In the genomic region with DNA sequence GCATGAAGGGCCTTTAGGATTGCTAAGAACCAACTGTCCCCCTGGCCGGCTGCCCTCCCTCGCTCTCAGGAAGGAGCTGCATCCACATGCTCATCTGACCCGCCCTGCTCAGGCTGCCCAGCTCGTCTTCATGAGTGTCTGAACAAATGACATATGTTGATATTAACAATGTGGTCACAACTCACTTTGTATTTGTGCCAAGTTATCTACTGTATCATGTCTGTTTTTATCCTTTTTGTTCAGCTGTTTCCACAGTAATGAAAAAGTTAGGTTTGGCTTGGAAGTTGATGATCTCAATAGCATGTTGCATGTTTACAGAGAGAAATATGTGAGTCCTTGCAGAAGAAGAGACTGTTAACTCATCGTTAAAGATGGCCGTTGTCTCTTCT, we compare ENCODE assay signal across 8 cellular contexts.
DNase-seq lines count a peak whose midpoint lies in the region; ATAC-seq and TF ChIP-seq lines count a peak whose summit lies in the region.

No MANE protein-coding gene starts in this region.

- in situ Hi-C loops in G401 (cut with HindIII; ENCODE audit: low sequenced_read_pairs) = no loop called here
- in situ Hi-C loops in astrocyte of the spinal cord (cut with HindIII; ENCODE audit: low sequenced_read_pairs) = no loop called here

- H3K4me1 ChIP-seq in left ventricle myocardium inferior = peaks cover 5% of the 10 kb centered on the region

- no peak for TF ChIP-seq CTCF in astrocyte of the spinal cord (IDR thresholded peaks at IDR 0.05; ENCODE audit: low read depth, low read length)
- no peak for TF ChIP-seq CTCF in left ventricle myocardium inferior (IDR thresholded peaks at IDR 0.05; ENCODE audit: borderline replicate concordance)

- H3K4me3 ChIP-seq in astrocyte of the spinal cord (ENCODE audit: low read depth, low read length) (no peak overlapping the region), left ventricle myocardium inferior (no peak overlapping the region)

- intact Hi-C loops in left ventricle myocardium inferior (cut with micrococcal nuclease) = no loop called here

- no peaks in the 10 kb centered on the region for H3K9me3 ChIP-seq in left ventricle myocardium inferior (replicated peaks)

- H3K36me3 ChIP-seq in left ventricle myocardium inferior = no peaks in the 10 kb centered on the region

- H3K27ac ChIP-seq in left ventricle myocardium inferior (replicated peaks) = peak overlapping the region; percentile 60

- H3K27me3 ChIP-seq in left ventricle myocardium inferior (ENCODE audit: low read depth) = no peaks in the 10 kb centered on the region

- no peak for ATAC-seq in GM21737 (IDR thresholded peaks at IDR 0.05; ENCODE audit: unreplicated experiment)

- DNase-seq in G401 (ENCODE audit: low spot score) (peak; percentile 93), astrocyte of the spinal cord (ENCODE audit: low read depth, low spot score) (peak; percentile 35), left ventricle myocardium inferior (peak; percentile 63), pulmonary artery endothelial cell (ENCODE audit: low read depth, low spot score) (peak; percentile 32), RPMI8226 (no peak), dedifferentiated amniotic fluid mesenchymal stem cell (ENCODE audit: extremely low spot score) (no peak), midbrain (lab: John Stamatoyannopoulos, UW) (no peak)

Comparison
In these comparisons a context has a peak if more than half of its experiments do, and no peak if none do; other contexts are left out.
1. DNase-seq: peak in G401 (single experiment), astrocyte of the spinal cord (single experiment), left ventricle myocardium inferior (single experiment) and pulmonary artery endothelial cell (single experiment); none in RPMI8226 (single experiment), dedifferentiated amniotic fluid mesenchymal stem cell (single experiment) and midbrain (single experiment).